10 cellular contexts compared by ENCODE assay signal in the genomic region with DNA sequence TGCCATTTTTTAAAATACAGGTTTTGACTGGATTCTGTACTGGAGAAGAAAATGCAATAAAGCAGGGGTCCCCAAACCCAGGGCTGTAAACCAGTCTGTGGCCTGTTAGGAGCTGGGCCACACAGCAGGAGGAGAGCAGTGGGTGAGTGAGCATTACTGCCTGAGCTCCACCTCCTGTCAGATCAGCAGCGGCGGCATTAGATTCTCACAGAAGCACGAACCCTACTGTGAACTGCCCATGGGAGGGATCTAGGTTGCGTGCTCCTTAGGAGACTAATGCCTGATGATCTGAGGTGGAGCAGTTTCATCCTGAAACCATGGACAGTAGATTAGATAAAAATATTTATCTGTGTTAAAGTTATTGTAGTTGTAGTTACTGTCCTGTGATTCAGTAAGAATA. TPM values are rescaled to one million over a fixed set of nuclear protein-coding genes. Genes with fewer than 3 reads are reported as not detected.
DNase-seq lines count a peak whose midpoint lies in the region; ATAC-seq and TF ChIP-seq lines count a peak whose summit lies in the region.
"Had no signal": no experiment of that assay in that cellular context is flagged by ENCODE, and none has a peak within 500 bp of the region (broad histone marks: within the 10 kb centered on the region; RNA-seq: fewer than 3 reads in every experiment).

No MANE protein-coding gene starts in this region.

- DNase-seq in heart left ventricle (peak in 4 of 5 donors; percentile 38 to 46 (median 40)), right atrium auricular region (ENCODE audit: low spot score) (no peak), islet precursor cell (peak; percentile 83), esophagus squamous epithelium (lab: John Stamatoyannopoulos, UW) (no peak)
- DNase-seq in stimulated activated CD4-positive, alpha-beta T cell treated with anti-CD3 and anti-CD28 coated beads, Interleukin-4, amount 100 ng/mL, for 24 hours = no peak
- no peak for DNase-seq in activated CD4-positive, alpha-beta T cell treated with anti-CD3 and anti-CD28 coated beads, Interleukin-2, amount 50 U/mL, for 4 hours
- DNase-seq: MV-4-11; stimulated activated CD4-positive, alpha-beta T cell treated with anti-CD3 and anti-CD28 coated beads, Interleukin-4, amount 100 ng/mL, for 4 hours had no signal

- TF ChIP-seq POLR2A in heart left ventricle (IDR thresholded peaks at IDR 0.05) (no peak), esophagus squamous epithelium (IDR thresholded peaks at IDR 0.05) (no peak)

- H3K4me3 ChIP-seq in heart left ventricle (peak overlapping the region in 1 of 12 donors; percentile 10), right atrium auricular region (no peak overlapping the region), esophagus squamous epithelium (no peak overlapping the region)

- no peaks in the 10 kb centered on the region for H3K9me3 Mint-ChIP-seq in brain

- WGBS in heart left ventricle, 4 donors = 29 to 54% (median 39%) methylated on average over 4 of the region's 4 CpGs
- 79 to 93% methylated on average over 3 to 4 of the region's 4 CpGs for WGBS in esophagus squamous epithelium, 2 donors

- peaks cover 0 to 57% (median 28%) of the 10 kb centered on the region in 12 donors for H3K4me1 ChIP-seq in heart left ventricle
- H3K4me1 ChIP-seq in right atrium auricular region = peaks cover 0 to 39% of the 10 kb centered on the region in 2 donors
- peaks cover 0 to 42% (median 23%) of the 10 kb centered on the region in 3 donors for H3K4me1 ChIP-seq in esophagus squamous epithelium

- H3K27ac ChIP-seq in heart left ventricle (peak overlapping the region in 8 of 12 donors; percentile 31 to 84 (median 74)), right atrium auricular region (peak overlapping the region in 1 of 2 donors; percentile 50), esophagus squamous epithelium (no peak overlapping the region)

- no peaks in the 10 kb centered on the region for H3K27me3 Mint-ChIP-seq in brain

- peak overlapping the region in 3 of 5 experiments; percentile 15 to 57 (median 37) for H3K4me3 Mint-ChIP-seq in brain

- peak overlapping the region in 4 of 5 experiments; percentile 70 to 93 (median 80) for H3K27ac Mint-ChIP-seq in brain

- ATAC-seq in heart left ventricle = peak in 2 of 4 donors; percentile 64 to 66
- no peak for ATAC-seq in GM21360 (IDR thresholded peaks at IDR 0.05; ENCODE audit: unreplicated experiment)

- H3K9me3 ChIP-seq in heart left ventricle (no peaks in the 10 kb centered on the region), right atrium auricular region (no peaks in the 10 kb centered on the region), esophagus squamous epithelium (no peaks in the 10 kb centered on the region)

- H3K4me1 Mint-ChIP-seq in brain = peaks cover 53% of the 10 kb centered on the region

- H3K36me3 ChIP-seq in heart left ventricle (peaks cover 0 to 25% (median 22%) of the 10 kb centered on the region in 9 donors), right atrium auricular region (peaks cover 21% of the 10 kb centered on the region), esophagus squamous epithelium (peaks cover 5 to 25% (median 17%) of the 10 kb centered on the region in 3 donors)

- peaks cover 48% of the 10 kb centered on the region for H3K36me3 Mint-ChIP-seq in brain

- intact Hi-C loops in heart left ventricle (cut with DNase I) (loop anchor here in 1 of 10 donors (5.0 kb wide), 1 partner anchor 37 kb away; no protein-coding TSS in a partner anchor), esophagus squamous epithelium (cut with DNase I) (no loop called here)

- TF ChIP-seq CTCF in heart left ventricle (IDR thresholded peaks at IDR 0.05) (no peak), right atrium auricular region (IDR thresholded peaks at IDR 0.05) (no peak), brain (conservative IDR thresholded peaks at IDR 0.05) (no peak), esophagus squamous epithelium (IDR thresholded peaks at IDR 0.05) (no peak)

- no peaks in the 10 kb centered on the region for H3K27me3 ChIP-seq in heart left ventricle
- H3K27me3 ChIP-seq in right atrium auricular region = no peaks in the 10 kb centered on the region
- H3K27me3 ChIP-seq in esophagus squamous epithelium = no peaks in the 10 kb centered on the region

RNA-seq across cellular contexts. Expression of gene CILK1, which starts 17.6 kb away (rescaled TPM):
- total RNA-seq in heart left ventricle = 10 to 100 TPM in 3 of 9 donors, 1 to 10 TPM in 6; 3.9 to 16.6 (median 9.6) TPM
- polyA plus RNA-seq in heart left ventricle = 1 to 10 TPM; 2.5 to 2.6 TPM
- 1 to 10 TPM; 7.0 to 9.7 TPM for total RNA-seq in right atrium auricular region
- polyA plus RNA-seq in brain (ENCODE audit: insufficient read depth, low read depth, low replicate concordance) = 2.9 TPM
- total RNA-seq in esophagus squamous epithelium = 10 to 100 TPM; 11.9 to 18.9 (median 15.8) TPM

RNA-seq across cellular contexts. Expression of gene FBXO9, which starts 21.1 kb away (rescaled TPM):
- 10 to 100 TPM; 15.4 to 98.9 (median 70.4) TPM for total RNA-seq in heart left ventricle
- 10 to 100 TPM in 1 of 2 donors, 1 to 10 TPM in 1; 9.0 to 45.4 TPM for polyA plus RNA-seq in heart left ventricle
- total RNA-seq in right atrium auricular region = 10 to 100 TPM; 35.8 to 50.5 TPM
- polyA plus RNA-seq in brain (ENCODE audit: insufficient read depth, low read depth, low replicate concordance) = 24.1 TPM
- 10 to 100 TPM; 28.8 to 61.4 (median 48.8) TPM for total RNA-seq in esophagus squamous epithelium

RNA-seq across cellular contexts. Expression of gene GSTA4, which starts 49.0 kb away (rescaled TPM):
- total RNA-seq in heart left ventricle (10 to 100 TPM in 8 of 9 donors, 1 to 10 TPM in 1; 8.5 to 17.0 (median 12.5) TPM), right atrium auricular region (10 to 100 TPM in 1 of 2 donors, 1 to 10 TPM in 1; 9.3 to 12.1 TPM), esophagus squamous epithelium (100 to 1,000 TPM in 1 of 4 donors, 10 to 100 TPM in 3; 50.4 to 110 (median 84.4) TPM)
- polyA plus RNA-seq in heart left ventricle (10 to 100 TPM in 1 of 2 donors, 1 to 10 TPM in 1; 9.8 to 10.5 TPM), brain (ENCODE audit: insufficient read depth, low read depth, low replicate concordance) (73.9 TPM)

Comparison
In these comparisons a context has a peak if more than half of its experiments do, and no peak if none do; other contexts are left out.
1. DNase-seq: peak in heart left ventricle (4 of 5) and islet precursor cell (single experiment); none in right atrium auricular region (single experiment), esophagus squamous epithelium (single experiment), stimulated activated CD4-positive, alpha-beta T cell treated with anti-CD3 and anti-CD28 coated beads, Interleukin-4, amount 100 ng/mL, for 24 hours (single experiment) and activated CD4-positive, alpha-beta T cell treated with anti-CD3 and anti-CD28 coated beads, Interleukin-2, amount 50 U/mL, for 4 hours (0 of 2).
2. H3K27ac ChIP-seq: peak in heart left ventricle (8 of 12); none in esophagus squamous epithelium (0 of 4).